21 cellular contexts compared by ENCODE assay signal in the genomic region with DNA sequence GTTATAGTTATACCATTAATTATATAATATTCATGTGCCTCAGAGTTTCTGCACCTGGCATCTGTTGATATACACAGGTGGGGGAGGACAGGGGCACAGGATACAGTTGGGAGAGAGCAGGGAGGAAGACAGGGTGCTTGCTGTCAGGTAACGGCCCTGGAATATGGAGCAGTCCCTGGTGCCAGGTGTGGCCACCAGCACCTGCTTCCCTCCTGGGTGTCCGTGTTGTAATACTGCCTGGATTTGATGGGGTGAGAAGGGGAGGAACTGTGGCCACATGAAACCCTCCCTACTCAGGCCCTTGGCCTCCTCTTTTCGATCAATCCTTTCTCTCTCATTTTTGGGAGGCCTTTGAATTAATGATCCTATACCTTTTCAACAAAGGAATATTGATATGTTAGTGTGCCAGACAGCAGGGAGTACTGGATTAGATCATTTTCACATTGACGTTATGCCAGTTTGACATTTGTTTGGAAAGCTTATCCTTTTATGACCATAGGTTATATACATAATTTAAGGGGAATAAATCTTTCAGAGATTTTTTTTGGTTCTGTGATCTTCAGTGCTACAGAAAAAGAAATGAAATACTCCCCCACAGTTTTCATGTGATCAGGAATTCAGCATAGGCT.
DNase-seq lines count a peak whose midpoint lies in the region; ATAC-seq and TF ChIP-seq lines count a peak whose summit lies in the region.
"Had no signal": no experiment of that assay in that cellular context is flagged by ENCODE, and none has a peak within 500 bp of the region (broad histone marks: within the 10 kb centered on the region; RNA-seq: fewer than 3 reads in every experiment).

No MANE protein-coding gene starts in this region.

- BruUV-seq in IMR-90 (replicated peaks; lab: Mats Ljungman, UMichigan) = no TSS peak

- H3K23ac ChIP-seq in IMR-90 (ENCODE audit: low read depth, low read length) = no peak overlapping the region

- no peak for TF ChIP-seq RAD21 in IMR-90 (IDR thresholded peaks at IDR 0.05; ENCODE audit: low read length)

- no peak overlapping the region for H3K56ac ChIP-seq in IMR-90 (ENCODE audit: extremely low read depth, insufficient read depth, low read length)

- TF ChIP-seq CTCF in IMR-90 (conservative IDR thresholded peaks at IDR 0.05; ENCODE audit: low read depth, low read length) = no peak
- TF ChIP-seq CTCF in gastrocnemius medialis (IDR thresholded peaks at IDR 0.05 in 4 of 5, conservative IDR thresholded peaks at IDR 0.05 in 1 of 5) = no peak
- no peak for TF ChIP-seq CTCF in uterus (IDR thresholded peaks at IDR 0.05)
- TF ChIP-seq CTCF in breast epithelium (IDR thresholded peaks at IDR 0.05) = no peak

- ATAC-seq in IMR-90 (ENCODE audit: low read depth) (no peak), gastrocnemius medialis (peak in 1 of 2 donors; percentile 72)
- ATAC-seq: natural killer cell treated with Interleukin-12 subunit alpha and Interleukin-12 subunit beta and Interleukin-15 and Interleukin-18, amount 100 ng/mL, for 72 hours; stimulated activated naive B cell treated with anti-CD40 and anti-IgM and Interleukin-4, amounts not matched to agents 10 μg/mL and 1 μg/mL and 100 μg/mL, for 72 hours had no signal

- no peak overlapping the region for H4K5ac ChIP-seq in IMR-90 (ENCODE audit: low read depth, low read length)

- H3K27ac ChIP-seq in IMR-90 (ENCODE audit: insufficient read depth, low read length) (no peak overlapping the region), gastrocnemius medialis (peak overlapping the region; percentile 30 to 78 (median 62)), uterus (peak overlapping the region in 1 of 2 donors; percentile 41), breast epithelium (peak overlapping the region in 1 of 2 donors; percentile 31), SJCRH30 (no peak overlapping the region)
- H3K27ac ChIP-seq: thyroid gland had no signal

- no peak overlapping the region for H4K91ac ChIP-seq in IMR-90 (ENCODE audit: insufficient read depth, low read depth, low read length)

- TF ChIP-seq POLR2A in IMR-90 (IDR thresholded peaks at IDR 0.05; ENCODE audit: low read depth, low read length) (no peak), gastrocnemius medialis (IDR thresholded peaks at IDR 0.05) (no peak), uterus (IDR thresholded peaks at IDR 0.05) (no peak), breast epithelium (IDR thresholded peaks at IDR 0.05) (no peak)

- POLR2A ChIA-PET in IMR-90 (lab: Charles Lee; ENCODE audit: unreplicated experiment) = no interaction called here

- 0 out of 2 replicates have a peak overlapping the region, but pooled peaks have one; percentile 13 for H2AK5ac ChIP-seq in IMR-90 (ENCODE audit: low read depth, low read length)

- H2AK9ac ChIP-seq in IMR-90 (replicated peaks; ENCODE audit: low read depth, low read length, poor library complexity) = no peak overlapping the region

- H2BK5ac ChIP-seq in IMR-90 (ENCODE audit: low read depth, low read length, poor library complexity, severe bottlenecking) = no peak overlapping the region

- intact Hi-C loops in IMR-90 (cut with micrococcal nuclease) (no loop called here), gastrocnemius medialis (cut with DNase I; ENCODE audit: low total_unique reads) (no loop called here), uterus (cut with DNase I; ENCODE audit: low total_unique reads) (no loop called here), breast epithelium (cut with DNase I; ENCODE audit: low total_unique reads) (no loop called here)

- no peak overlapping the region for H4K8ac ChIP-seq in IMR-90 (ENCODE audit: low read depth in 2 of 2, low read length in 2 of 2)

- peaks cover 19% of the 10 kb centered on the region for H3K4me1 ChIP-seq in IMR-90 (ENCODE audit: control insufficient read depth, insufficient read depth, low read length)
- peaks cover 68 to 91% of the 10 kb centered on the region in 2 donors for H3K4me1 ChIP-seq in gastrocnemius medialis
- H3K4me1 ChIP-seq in uterus = peaks cover 0 to 4% of the 10 kb centered on the region in 2 donors
- H3K4me1 ChIP-seq in breast epithelium = no peaks in the 10 kb centered on the region
- peaks cover 18% of the 10 kb centered on the region for H3K4me1 ChIP-seq in SJCRH30

- peaks cover 89% of the 10 kb centered on the region for H4K20me1 ChIP-seq in IMR-90 (ENCODE audit: insufficient read depth, low read length)

- H2BK15ac ChIP-seq in IMR-90 (ENCODE audit: low read depth, low read length) = no peak overlapping the region

- H3K14ac ChIP-seq in IMR-90 (replicated peaks; ENCODE audit: low read depth, low read length) = no peak overlapping the region

- H3K36me3 ChIP-seq in IMR-90 (ENCODE audit: control insufficient read depth, insufficient read depth, low read length) (peaks cover 19% of the 10 kb centered on the region), gastrocnemius medialis (peaks cover 0 to 11% of the 10 kb centered on the region in 2 donors), uterus (no peaks in the 10 kb centered on the region), breast epithelium (peaks cover 4% of the 10 kb centered on the region), SJCRH30 (peaks cover 10% of the 10 kb centered on the region)
- H3K36me3 ChIP-seq: thyroid gland had no signal

- dilution Hi-C loops in IMR-90 (cut with HindIII; ENCODE audit: low sequenced_read_pairs, unreplicated experiment) = no loop called here

- DNase-seq in IMR-90 = no peak
- DNase-seq in NCI-H2107 (lab: John Stamatoyannopoulos, UW) = peak; percentile 38
- peak; percentile 34 for DNase-seq in SHP77 treated with DMSO at 0.1 percent for 48 hours (lab: John Stamatoyannopoulos, UW)
- DNase-seq in gastrocnemius medialis = peak; percentile 28 to 51
- no peak for DNase-seq in uterus
- no peak for DNase-seq in breast epithelium (ENCODE audit: low spot score in 2 of 2)
- no peak for DNase-seq in SJCRH30
- DNase-seq in GDM1 (lab: John Stamatoyannopoulos, UW) = no peak
- DNase-seq: activated CD4-positive, CD25-positive, alpha-beta regulatory T cell; BE2C; caudate nucleus; effector memory CD4-positive, alpha-beta T cell; GOT3; heart right ventricle; islet precursor cell; NCI-H1694; SIG-M5; stimulated activated CD4-positive, alpha-beta T cell treated with anti-CD3 and anti-CD28 coated beads, Interleukin-12 subunit alpha, Interleukin-12 subunit beta, amount 100 ng/mL, for 4 hours; stimulated activated naive B cell treated with anti-CD40 and anti-IgM and Interleukin-4, amounts not matched to agents 10 μg/mL and 1 μg/mL and 100 μg/mL, for 72 hours; thyroid gland had no signal

- H3K27me3 ChIP-seq in IMR-90 (ENCODE audit: control insufficient read depth, insufficient read depth, low read length) (no peaks in the 10 kb centered on the region), gastrocnemius medialis (no peaks in the 10 kb centered on the region), uterus (no peaks in the 10 kb centered on the region), breast epithelium (no peaks in the 10 kb centered on the region), SJCRH30 (no peaks in the 10 kb centered on the region)
- H3K27me3 ChIP-seq: BE2C, heart right ventricle, thyroid gland had no signal

- no CpG with 5 or more reads among the region's 4 CpGs for WGBS in IMR-90 (ENCODE audit: extremely low coverage in 2 of 2, insufficient read length in 1 of 2), 2 experiments

- H3K18ac ChIP-seq in IMR-90 (ENCODE audit: low read depth, low read length) = no peak overlapping the region

- CTCF ChIA-PET in IMR-90 (lab: Yijun Ruan, JAX) = no interaction called here

- no peak overlapping the region for H3K4me2 ChIP-seq in IMR-90 (ENCODE audit: low read depth, low read length)

- H3K9me3 ChIP-seq in IMR-90 (ENCODE audit: control insufficient read depth, insufficient read depth, low read length) (no peaks in the 10 kb centered on the region), gastrocnemius medialis (no peaks in the 10 kb centered on the region), uterus (no peaks in the 10 kb centered on the region), breast epithelium (no peaks in the 10 kb centered on the region), SJCRH30 (replicated peaks) (no peaks in the 10 kb centered on the region)
- H3K9me3 ChIP-seq: BE2C, heart right ventricle, thyroid gland had no signal

- H2BK20ac ChIP-seq in IMR-90 (ENCODE audit: low read depth, low read length) = no peak overlapping the region

- H3K79me1 ChIP-seq in IMR-90 (ENCODE audit: low read depth in 1 of 2, low read length in 2 of 2) = peaks cover 37 to 95% of the 10 kb centered on the region in 2 experiments

- H3K9me1 ChIP-seq in IMR-90 (ENCODE audit: insufficient read depth, low read length) = peaks cover 33% of the 10 kb centered on the region

- no peak overlapping the region for H3K4me3 ChIP-seq in IMR-90 (ENCODE audit: insufficient read depth, low read depth, low read length)
- no peak overlapping the region for H3K4me3 ChIP-seq in gastrocnemius medialis
- H3K4me3 ChIP-seq in uterus = no peak overlapping the region
- no peak overlapping the region for H3K4me3 ChIP-seq in breast epithelium
- H3K4me3 ChIP-seq in SJCRH30 = no peak overlapping the region
- H3K4me3 ChIP-seq: heart right ventricle, thyroid gland had no signal

- no peak overlapping the region for H2BK120ac ChIP-seq in IMR-90 (ENCODE audit: low read depth, low read length)

- no peak overlapping the region for H3K4ac ChIP-seq in IMR-90 (ENCODE audit: low read depth, low read length)

- no peak overlapping the region for H3K9ac ChIP-seq in IMR-90 (ENCODE audit: low read depth, low read length)

- no peak overlapping the region for H2AFZ ChIP-seq in IMR-90 (replicated peaks; ENCODE audit: low read length, poor library complexity)

- in situ Hi-C loops in IMR-90 (cut with MboI; ENCODE audit: low sequenced_read_pairs) (no loop called here), gastrocnemius medialis (cut with MboI; ENCODE audit: low sequenced_read_pairs in 4 of 4) (no loop called here)

TF ChIP-seq in IMR-90, 13 proteins besides CTCF, POLR2A, EP300 and RAD21 (continues in another document):
- TF ChIP-seq, protein P1, sequence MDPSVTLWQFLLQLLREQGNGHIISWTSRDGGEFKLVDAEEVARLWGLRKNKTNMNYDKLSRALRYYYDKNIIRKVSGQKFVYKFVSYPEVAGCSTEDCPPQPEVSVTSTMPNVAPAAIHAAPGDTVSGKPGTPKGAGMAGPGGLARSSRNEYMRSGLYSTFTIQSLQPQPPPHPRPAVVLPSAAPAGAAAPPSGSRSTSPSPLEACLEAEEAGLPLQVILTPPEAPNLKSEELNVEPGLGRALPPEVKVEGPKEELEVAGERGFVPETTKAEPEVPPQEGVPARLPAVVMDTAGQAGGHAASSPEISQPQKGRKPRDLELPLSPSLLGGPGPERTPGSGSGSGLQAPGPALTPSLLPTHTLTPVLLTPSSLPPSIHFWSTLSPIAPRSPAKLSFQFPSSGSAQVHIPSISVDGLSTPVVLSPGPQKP (IDR thresholded peaks at IDR 0.05; ENCODE audit: borderline replicate concordance, low read depth, low read length) = no peak
- no peak for TF ChIP-seq RFX5 (IDR thresholded peaks at IDR 0.05; ENCODE audit: low read depth, low read length)
- no peak for TF ChIP-seq SMC3 (IDR thresholded peaks at IDR 0.05; ENCODE audit: low read depth, low read length)

Comparison
In these comparisons a context has a peak if more than half of its experiments do, and no peak if none do; other contexts are left out.
1. DNase-seq: peak in NCI-H2107 (single experiment), SHP77 treated with DMSO at 0.1 percent for 48 hours (single experiment) and gastrocnemius medialis (2 of 2); none in IMR-90 (single experiment), uterus (0 of 2), breast epithelium (0 of 2), SJCRH30 (0 of 2) and GDM1 (single experiment).
2. H3K27ac ChIP-seq: peak in gastrocnemius medialis (4 of 4); none in IMR-90 (single experiment) and SJCRH30 (single experiment).